ENCODE assay signal across 8 cellular contexts in genomic region chr19:18007939-18008673, GRCh38. TPM values are rescaled to one million over a fixed set of nuclear protein-coding genes. Genes with fewer than 3 reads are reported as not detected.
DNase-seq lines count a peak whose midpoint lies in the region; ATAC-seq and TF ChIP-seq lines count a peak whose summit lies in the region.

ARRDC2 (plus strand) TSS chr19:18008170; CDS start chr19:18008311, 141 bp downstream.

- peak; percentile 44 for ATAC-seq in GM18498 (IDR thresholded peaks at IDR 0.05; ENCODE audit: unreplicated experiment)
- ATAC-seq in stimulated activated naive CD8-positive, alpha-beta T cell treated with anti-CD3 and anti-CD28 coated beads, Interleukin-15, Interleukin-2, amounts not matched to agents 100 U/mL and 50 U/mL, for 24 hours = peak; percentile 83

- TF ChIP-seq CTCF in foreskin fibroblast (IDR thresholded peaks at IDR 0.05; ENCODE audit: low read depth, low read length) = no peak
- no peak for TF ChIP-seq CTCF in neural cell (IDR thresholded peaks at IDR 0.05; ENCODE audit: poor library complexity, severe bottlenecking)

- peak; percentile 21 for TF ChIP-seq EP300 in neural cell (conservative IDR thresholded peaks at IDR 0.05; ENCODE audit: poor library complexity, severe bottlenecking)

- H3K9me2 ChIP-seq in neural cell (ENCODE audit: insufficient read depth, low read length) = no peaks in the 10 kb centered on the region

- H3K9me3 ChIP-seq in neural cell (ENCODE audit: low read length) = no peaks in the 10 kb centered on the region

- H3K79me2 ChIP-seq in neural cell (replicated peaks; ENCODE audit: insufficient read depth, low read length) = no peaks in the 10 kb centered on the region

- no peaks in the 10 kb centered on the region for H3K36me3 ChIP-seq in neural cell (ENCODE audit: insufficient read depth, low read length)

- peak within 1 kb of the TSS; percentile 57 to 63 for H3K4me3 ChIP-seq in foreskin fibroblast (ENCODE audit: low read depth in 1 of 2, low read length in 2 of 2)
- H3K4me3 ChIP-seq in neural cell (ENCODE audit: low read length) = peak within 1 kb of the TSS; percentile 62

- no peaks in the 10 kb centered on the region for H4K20me1 ChIP-seq in neural cell (ENCODE audit: insufficient read depth)

- H3K4me2 ChIP-seq in neural cell (ENCODE audit: low read length) = no peak within 1 kb of the TSS

- DNase-seq in HT1080 (ENCODE audit: low read depth) = no peak
- peak; percentile 95 for DNase-seq in RPMI8226
- peak; percentile 79 for DNase-seq in activated gamma-delta T cell treated with anti-CD3 and anti-CD28 coated beads, Interleukin-2, amount 50 U/mL, for 16 hours (ENCODE audit: low read depth)
- DNase-seq in foreskin fibroblast = peak; percentile 89 to 96
- DNase-seq in stimulated activated naive CD8-positive, alpha-beta T cell treated with anti-CD3 and anti-CD28 coated beads, Interleukin-15, Interleukin-2, amounts not matched to agents 100 U/mL and 50 U/mL, for 24 hours = peak; percentile 88
- DNase-seq in NCI-H2171 (lab: John Stamatoyannopoulos, UW) = no peak

- H2AFZ ChIP-seq in neural cell (ENCODE audit: low read depth, low read length) = no peak within 1 kb of the TSS

- no peak within 1 kb of the TSS for H3K27ac ChIP-seq in neural cell (ENCODE audit: low read length)

- no peak for TF ChIP-seq RAD21 in neural cell (conservative IDR thresholded peaks at IDR 0.05)

- no peaks in the 10 kb centered on the region for H3K27me3 ChIP-seq in neural cell (ENCODE audit: insufficient read depth, low read depth, low read length)

- no peaks in the 10 kb centered on the region for H3F3A ChIP-seq in neural cell (ENCODE audit: insufficient read depth, low read length, poor library complexity, severe bottlenecking)

- no peak within 1 kb of the TSS for H3K9ac ChIP-seq in neural cell (ENCODE audit: low read length)

TF ChIP-seq in neural cell, 6 proteins besides CTCF, POLR2A, EP300 and RAD21:
- no peak for TF ChIP-seq POLR2AphosphoS5 (IDR thresholded peaks at IDR 0.05)
- TF ChIP-seq TAF1 (IDR thresholded peaks at IDR 0.05; ENCODE audit: low read depth) = no peak
- no peak for TF ChIP-seq EZH2 (IDR thresholded peaks at IDR 0.05; ENCODE audit: borderline replicate concordance, insufficient read depth, low read length, poor library complexity, severe bottlenecking)
- TF ChIP-seq SMC3 (conservative IDR thresholded peaks at IDR 0.05; ENCODE audit: poor library complexity) = no peak
- no peak for TF ChIP-seq MXI1 (conservative IDR thresholded peaks at IDR 0.05; ENCODE audit: poor library complexity, severe bottlenecking)
- TF ChIP-seq REST (IDR thresholded peaks at IDR 0.05; ENCODE audit: borderline replicate concordance) = no peak

RNA-seq across cellular contexts. Expression of gene ARRDC2, which starts in this region (rescaled TPM):
- 8.7 and 10.3 TPM in 2 replicates for total RNA-seq in HT1080 (2014; rRNA removed; shearing (Covaris generic))
- 9.8 and 10.5 TPM in 2 replicates for polyA plus RNA-seq in HT1080 (2015; cell fraction: cytosol; rRNA removed)
- 16.5 and 19.4 TPM in 2 replicates for polyA plus RNA-seq in HT1080 (2015; cell fraction: nucleus; rRNA removed)
- polyA plus RNA-seq in neural cell = 0.10 and 3.6 TPM in 2 replicates
- 0.35 and 0.49 TPM in 2 replicates for polyA minus RNA-seq in neural cell

Comparison
In these comparisons a context has a peak if more than half of its experiments do, and no peak if none do; other contexts are left out.
1. DNase-seq: peak in RPMI8226 (single experiment), activated gamma-delta T cell treated with anti-CD3 and anti-CD28 coated beads, Interleukin-2, amount 50 U/mL, for 16 hours (single experiment), foreskin fibroblast (2 of 2) and stimulated activated naive CD8-positive, alpha-beta T cell treated with anti-CD3 and anti-CD28 coated beads, Interleukin-15, Interleukin-2, amounts not matched to agents 100 U/mL and 50 U/mL, for 24 hours (single experiment); none in HT1080 (single experiment) and NCI-H2171 (single experiment).